ENCODE assay signal across 11 cellular contexts in the genomic region with DNA sequence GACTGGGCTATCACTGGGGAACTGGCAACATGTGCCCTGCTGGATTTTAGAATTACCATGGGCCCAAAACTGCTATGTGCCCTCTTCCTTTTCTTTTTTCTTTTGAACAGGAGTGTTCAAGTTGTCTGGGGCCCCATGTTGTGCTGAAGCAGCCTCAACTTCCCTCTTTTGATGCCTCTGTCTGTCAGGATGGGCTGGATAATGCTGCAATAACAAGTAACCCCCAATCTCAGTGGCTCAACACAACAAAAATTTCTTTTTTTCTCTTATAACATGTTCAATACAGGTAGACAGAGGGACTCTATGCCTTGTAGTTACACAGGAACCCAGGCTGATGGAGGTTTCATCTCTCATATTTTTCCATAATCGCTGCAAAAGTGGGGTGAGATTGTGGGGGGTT.
"Had no signal": no experiment of that assay in that cellular context is flagged by ENCODE, and none has a peak within 500 bp of the region (broad histone marks: within the 10 kb centered on the region; RNA-seq: fewer than 3 reads in every experiment).

No MANE protein-coding gene starts in this region.

- H3K9me3 ChIP-seq: HAP-1 had no signal

- H3K36me3 ChIP-seq: HAP-1 had no signal

- H3K27ac Mint-ChIP-seq: GM23338, H9, HFFc6 had no signal

- H3K4me3 ChIP-seq: GM23248, GM23338, HAP-1 had no signal

- ATAC-seq: GM23338, HCT116 had no signal

- H3K9me3 Mint-ChIP-seq: HFFc6 had no signal

- H2AFZ ChIP-seq: GM23248, GM23338 had no signal

- DNase-seq: GM23248, GOT3, H7, H9, HCEC 1CT, HFFc6 had no signal

- H3K4me2 ChIP-seq: GM23338 had no signal

- H3K4me1 ChIP-seq: HAP-1 had no signal

- FAIRE-seq: H1, H54 had no signal

- H3K27ac ChIP-seq: GM23248 had no signal

- H3K9ac ChIP-seq: GM23248 had no signal

- H3K4me3 Mint-ChIP-seq: GM23338, H9, HFFc6 had no signal
